Comparison of ENCODE assay signal across 32 cellular contexts in genomic region chr12:10374624-10375018, GRCh38. TPM values are rescaled to one million over a fixed set of nuclear protein-coding genes. Genes with fewer than 3 reads are reported as not detected.
DNase-seq lines count a peak whose midpoint lies in the region; ATAC-seq and TF ChIP-seq lines count a peak whose summit lies in the region.
"Had no signal": no experiment of that assay in that cellular context is flagged by ENCODE, and none has a peak within 500 bp of the region (broad histone marks: within the 10 kb centered on the region; RNA-seq: fewer than 3 reads in every experiment).

No MANE protein-coding gene starts in this region.

- H3K4me1 ChIP-seq in BLaER1 (peaks cover 19% of the 10 kb centered on the region), KMS-11 (ENCODE audit: low read depth, poor library complexity, severe bottlenecking) (peaks cover 37% of the 10 kb centered on the region)
- H3K4me1 ChIP-seq: testis had no signal

- peaks cover 2% of the 10 kb centered on the region for H3K9me3 Mint-ChIP-seq in activated naive CD8-positive, alpha-beta T cell treated with anti-CD3 and anti-CD28 coated beads for 36 hours
- H3K9me3 Mint-ChIP-seq in natural killer cell: no peaks in the 10 kb centered on the region
- no peaks in the 10 kb centered on the region for H3K9me3 Mint-ChIP-seq in activated T-helper 1 cell treated with anti-CD3 and anti-CD28 coated beads, Interleukin-12 subunit alpha, Interleukin-12 subunit beta, Interleukin-2, Interleukin-4 antibody, amounts not matched to agents 30 ng/mL and 10 ng/mL and 1 ng/mL, durations not matched to agents 14 hours and 24 hours and 36 hours
- H3K9me3 Mint-ChIP-seq: activated CD4-positive, alpha-beta memory T cell treated with anti-CD3 and anti-CD28 coated beads for 36 hours; H9; naive B cell; stimulated activated memory B cell treated with anti-CD40 and anti-IgM and Interleukin-4, amounts not matched to agents 10 μg/mL and 1 μg/mL and 100 μg/mL, for 72 hours had no signal

- H4K20me1 ChIP-seq in BLaER1 (no peaks in the 10 kb centered on the region), KMS-11 (ENCODE audit: insufficient read depth) (no peaks in the 10 kb centered on the region)

- no peak overlapping the region for H3K9ac ChIP-seq in BLaER1
- H3K9ac ChIP-seq in KMS-11: no peak overlapping the region

- H3K27me3 ChIP-seq in BLaER1 (no peaks in the 10 kb centered on the region), KMS-11 (ENCODE audit: insufficient read depth, low read depth) (no peaks in the 10 kb centered on the region)
- H3K27me3 ChIP-seq: esophagus squamous epithelium, foreskin keratinocyte, testis had no signal

- peaks cover 78% of the 10 kb centered on the region for H3K36me3 Mint-ChIP-seq in activated naive CD8-positive, alpha-beta T cell treated with anti-CD3 and anti-CD28 coated beads for 36 hours
- peaks cover 47% of the 10 kb centered on the region for H3K36me3 Mint-ChIP-seq in natural killer cell
- no peaks in the 10 kb centered on the region for H3K36me3 Mint-ChIP-seq in activated T-helper 1 cell treated with anti-CD3 and anti-CD28 coated beads, Interleukin-12 subunit alpha, Interleukin-12 subunit beta, Interleukin-2, Interleukin-4 antibody, amounts not matched to agents 30 ng/mL and 10 ng/mL and 1 ng/mL, durations not matched to agents 14 hours and 24 hours and 36 hours (ENCODE audit: low read depth)
- H3K36me3 Mint-ChIP-seq: activated CD4-positive, alpha-beta memory T cell treated with anti-CD3 and anti-CD28 coated beads for 36 hours had no signal

- H3K27ac ChIP-seq in BLaER1 (no peak overlapping the region), KMS-11 (peak overlapping the region; percentile 38)
- H3K27ac ChIP-seq: esophagus squamous epithelium, foreskin keratinocyte, left ventricle myocardium inferior, testis had no signal

- ATAC-seq in natural killer cell: no peak
- ATAC-seq: foreskin keratinocyte; K562; stimulated activated memory B cell treated with anti-CD40 and anti-IgM and Interleukin-4, amounts not matched to agents 10 μg/mL and 1 μg/mL and 100 μg/mL, for 72 hours had no signal

- no peaks in the 10 kb centered on the region for H3K9me3 ChIP-seq in BLaER1
- H3K9me3 ChIP-seq: esophagus squamous epithelium, left ventricle myocardium inferior, testis had no signal

- H3K4me2 ChIP-seq in BLaER1 (peak overlapping the region; percentile 41; the same call in 1 of the 2 replicates), KMS-11 (peak overlapping the region; percentile 43)

- TF ChIP-seq CTCF in KMS-11 (conservative IDR thresholded peaks at IDR 0.05; ENCODE audit: low read depth, low read length) (no peak), natural killer cell (IDR thresholded peaks at IDR 0.05) (no peak)

- peaks cover 75% of the 10 kb centered on the region for H3K4me1 Mint-ChIP-seq in activated naive CD8-positive, alpha-beta T cell treated with anti-CD3 and anti-CD28 coated beads for 36 hours
- H3K4me1 Mint-ChIP-seq in natural killer cell: peaks cover 69 to 70% of the 10 kb centered on the region in 2 donors
- peaks cover 5% of the 10 kb centered on the region for H3K4me1 Mint-ChIP-seq in activated T-helper 1 cell treated with anti-CD3 and anti-CD28 coated beads, Interleukin-12 subunit alpha, Interleukin-12 subunit beta, Interleukin-2, Interleukin-4 antibody, amounts not matched to agents 30 ng/mL and 10 ng/mL and 1 ng/mL, durations not matched to agents 14 hours and 24 hours and 36 hours (ENCODE audit: low read depth)

- peak overlapping the region; percentile 93 for H3K27ac Mint-ChIP-seq in activated naive CD8-positive, alpha-beta T cell treated with anti-CD3 and anti-CD28 coated beads for 36 hours
- H3K27ac Mint-ChIP-seq in natural killer cell: peak overlapping the region in 1 of 2 donors; percentile 85
- H3K27ac Mint-ChIP-seq in activated T-helper 1 cell treated with anti-CD3 and anti-CD28 coated beads, Interleukin-12 subunit alpha, Interleukin-12 subunit beta, Interleukin-2, Interleukin-4 antibody, amounts not matched to agents 30 ng/mL and 10 ng/mL and 1 ng/mL, durations not matched to agents 14 hours and 24 hours and 36 hours: no peak overlapping the region
- H3K27ac Mint-ChIP-seq: activated CD4-positive, alpha-beta memory T cell treated with anti-CD3 and anti-CD28 coated beads for 36 hours; H9; mesothelial cell of epicardium; stimulated activated memory B cell treated with anti-CD40 and anti-IgM and Interleukin-4, amounts not matched to agents 10 μg/mL and 1 μg/mL and 100 μg/mL, for 72 hours had no signal

- peak overlapping the region; percentile 8; the same call in 1 of the 2 replicates for H2AFZ ChIP-seq in KMS-11 (ENCODE audit: low read depth)

- H3K4me3 ChIP-seq in BLaER1 (no peak overlapping the region), KMS-11 (IDR thresholded peaks at IDR 0.05; ENCODE audit: insufficient read depth, low read depth, low read length) (no peak overlapping the region)
- H3K4me3 ChIP-seq: esophagus squamous epithelium, GM12878, K562, left ventricle myocardium inferior, testis had no signal

- H3K79me2 ChIP-seq in KMS-11 (ENCODE audit: insufficient read depth, low read depth): no peaks in the 10 kb centered on the region

- intact Hi-C loops in natural killer cell (cut with micrococcal nuclease): loop anchor here (5.0 kb wide), 1 partner anchor 33 kb away; the partner anchor contains the start of gene KLRC4
- intact Hi-C loops in activated T-helper 1 cell treated with anti-CD3 and anti-CD28 coated beads, Interleukin-12 subunit alpha, Interleukin-12 subunit beta, Interleukin-2, Interleukin-4 antibody, amounts not matched to agents 30 ng/mL and 10 ng/mL and 1 ng/mL, durations not matched to agents 14 hours and 24 hours and 36 hours (cut with micrococcal nuclease): no loop called here

- no peaks in the 10 kb centered on the region for H3K36me3 ChIP-seq in BLaER1
- no peaks in the 10 kb centered on the region for H3K36me3 ChIP-seq in KMS-11 (ENCODE audit: insufficient read depth)
- H3K36me3 ChIP-seq: esophagus squamous epithelium, left ventricle myocardium inferior had no signal

- peak overlapping the region; percentile 66 for H3K4me3 Mint-ChIP-seq in activated naive CD8-positive, alpha-beta T cell treated with anti-CD3 and anti-CD28 coated beads for 36 hours
- peak overlapping the region; percentile 75 for H3K4me3 Mint-ChIP-seq in natural killer cell
- no peak overlapping the region for H3K4me3 Mint-ChIP-seq in activated T-helper 1 cell treated with anti-CD3 and anti-CD28 coated beads, Interleukin-12 subunit alpha, Interleukin-12 subunit beta, Interleukin-2, Interleukin-4 antibody, amounts not matched to agents 30 ng/mL and 10 ng/mL and 1 ng/mL, durations not matched to agents 14 hours and 24 hours and 36 hours
- H3K4me3 Mint-ChIP-seq: activated CD4-positive, alpha-beta memory T cell treated with anti-CD3 and anti-CD28 coated beads for 36 hours; H9; mesothelial cell of epicardium; naive B cell; stimulated activated memory B cell treated with anti-CD40 and anti-IgM and Interleukin-4, amounts not matched to agents 10 μg/mL and 1 μg/mL and 100 μg/mL, for 72 hours had no signal

- DNase-seq in activated naive CD8-positive, alpha-beta T cell treated with anti-CD3 and anti-CD28 coated beads for 36 hours: no peak
- DNase-seq in natural killer cell (no peak), NCI-H2081 (lab: John Stamatoyannopoulos, UW) (no peak), HCEC 1CT (no peak)
- DNase-seq in activated T-helper 1 cell treated with anti-CD3 and anti-CD28 coated beads, Interleukin-12 subunit alpha, Interleukin-12 subunit beta, Interleukin-2, Interleukin-4 antibody, amounts not matched to agents 30 ng/mL and 10 ng/mL and 1 ng/mL, durations not matched to agents 14 hours and 24 hours and 36 hours (ENCODE audit: low spot score): no peak
- DNase-seq: activated CD4-positive, alpha-beta memory T cell treated with anti-CD3 and anti-CD28 coated beads for 36 hours; activated CD4-positive, alpha-beta T cell treated with anti-CD3 and anti-CD28 coated beads for 1 hour; activated gamma-delta T cell; central memory CD4-positive, alpha-beta T cell; DMS153; esophagus squamous epithelium; foreskin keratinocyte; H9; islet precursor cell; left ventricle myocardium inferior; naive B cell; NCI-H1105 treated with DMSO at 0.1 percent for 48 hours; NCI-H2081 treated with DMSO at 0.1 percent for 48 hours; NCI-H226; NCI-H69; SHP77; testis had no signal

- no peaks in the 10 kb centered on the region for H3K27me3 Mint-ChIP-seq in activated naive CD8-positive, alpha-beta T cell treated with anti-CD3 and anti-CD28 coated beads for 36 hours
- no peaks in the 10 kb centered on the region for H3K27me3 Mint-ChIP-seq in natural killer cell (ENCODE audit: low read depth in 2 of 2)
- H3K27me3 Mint-ChIP-seq in activated T-helper 1 cell treated with anti-CD3 and anti-CD28 coated beads, Interleukin-12 subunit alpha, Interleukin-12 subunit beta, Interleukin-2, Interleukin-4 antibody, amounts not matched to agents 30 ng/mL and 10 ng/mL and 1 ng/mL, durations not matched to agents 14 hours and 24 hours and 36 hours (ENCODE audit: insufficient read depth): peaks cover 16% of the 10 kb centered on the region
- H3K27me3 Mint-ChIP-seq: stimulated activated memory B cell treated with anti-CD40 and anti-IgM and Interleukin-4, amounts not matched to agents 10 μg/mL and 1 μg/mL and 100 μg/mL, for 72 hours had no signal

RNA-seq across cellular contexts. Expression of gene KLRK1, which starts 15.2 kb away (rescaled TPM):
- 100 to 1,000 TPM; 112 to 114 TPM for total RNA-seq in activated naive CD8-positive, alpha-beta T cell treated with anti-CD3 and anti-CD28 coated beads for 36 hours
- 100 to 1,000 TPM; 398 to 543 (median 515) TPM for total RNA-seq in natural killer cell
- not detected in 2 replicates for total RNA-seq in activated T-helper 1 cell treated with anti-CD3 and anti-CD28 coated beads, Interleukin-12 subunit alpha, Interleukin-12 subunit beta, Interleukin-2, Interleukin-4 antibody, amounts not matched to agents 30 ng/mL and 10 ng/mL and 1 ng/mL, durations not matched to agents 14 hours and 24 hours and 36 hours
- total RNA-seq: A673, foreskin keratinocyte, H9, M059J, mesothelial cell of epicardium, pulmonary artery endothelial cell had no signal

RNA-seq across cellular contexts. Expression of gene KLRC4, which starts 34.9 kb away (rescaled TPM):
- 1 to 10 TPM; 2.4 TPM for total RNA-seq in activated naive CD8-positive, alpha-beta T cell treated with anti-CD3 and anti-CD28 coated beads for 36 hours
- 10 to 100 TPM; 15.9 to 54.7 (median 51.4) TPM for total RNA-seq in natural killer cell
- not detected in 2 replicates for total RNA-seq in activated T-helper 1 cell treated with anti-CD3 and anti-CD28 coated beads, Interleukin-12 subunit alpha, Interleukin-12 subunit beta, Interleukin-2, Interleukin-4 antibody, amounts not matched to agents 30 ng/mL and 10 ng/mL and 1 ng/mL, durations not matched to agents 14 hours and 24 hours and 36 hours
- total RNA-seq: A673; activated CD4-positive, alpha-beta memory T cell treated with anti-CD3 and anti-CD28 coated beads for 36 hours; foreskin keratinocyte; GM12878; H9; K562; left ventricle myocardium inferior; M059J; mesothelial cell of epicardium; osteoblast; pulmonary artery endothelial cell; testis had no signal

RNA-seq across cellular contexts. Expression of gene KLRC3, which starts 45.8 kb away (rescaled TPM):
- 1 to 10 TPM in 1 of 2 experiments, under 1 TPM in 1; 0.64 to 1.1 TPM for total RNA-seq in activated naive CD8-positive, alpha-beta T cell treated with anti-CD3 and anti-CD28 coated beads for 36 hours
- total RNA-seq in natural killer cell: 10 to 100 TPM; 10.7 to 69.1 (median 49.8) TPM
- total RNA-seq in activated T-helper 1 cell treated with anti-CD3 and anti-CD28 coated beads, Interleukin-12 subunit alpha, Interleukin-12 subunit beta, Interleukin-2, Interleukin-4 antibody, amounts not matched to agents 30 ng/mL and 10 ng/mL and 1 ng/mL, durations not matched to agents 14 hours and 24 hours and 36 hours: not detected in 2 replicates
- total RNA-seq: A673; activated CD4-positive, alpha-beta memory T cell treated with anti-CD3 and anti-CD28 coated beads for 36 hours; foreskin keratinocyte; H9; left ventricle myocardium inferior; M059J; mesothelial cell of epicardium; pulmonary artery endothelial cell had no signal

Comparison
In these comparisons a context has a peak if more than half of its experiments do, and no peak if none do; other contexts are left out.
1. RNA of gene KLRK1, which starts 15.2 kb away (total RNA-seq): 398 to 543 TPM in natural killer cell and 112 to 114 TPM in activated naive CD8-positive, alpha-beta T cell treated with anti-CD3 and anti-CD28 coated beads for 36 hours; not detected in activated T-helper 1 cell treated with anti-CD3 and anti-CD28 coated beads, Interleukin-12 subunit alpha, Interleukin-12 subunit beta, Interleukin-2, Interleukin-4 antibody, amounts not matched to agents 30 ng/mL and 10 ng/mL and 1 ng/mL, durations not matched to agents 14 hours and 24 hours and 36 hours; every median in the first group is over 100 times any median in the second.
2. RNA of gene KLRC4, which starts 34.9 kb away (total RNA-seq): 15.9 to 54.7 TPM in natural killer cell; 2.4 TPM in activated naive CD8-positive, alpha-beta T cell treated with anti-CD3 and anti-CD28 coated beads for 36 hours and not detected in activated T-helper 1 cell treated with anti-CD3 and anti-CD28 coated beads, Interleukin-12 subunit alpha, Interleukin-12 subunit beta, Interleukin-2, Interleukin-4 antibody, amounts not matched to agents 30 ng/mL and 10 ng/mL and 1 ng/mL, durations not matched to agents 14 hours and 24 hours and 36 hours; every median in the first group is over 4 times any median in the second.
3. RNA of gene KLRC3, which starts 45.8 kb away (total RNA-seq): 10.7 to 69.1 TPM in natural killer cell; 0.64 to 1.1 TPM in activated naive CD8-positive, alpha-beta T cell treated with anti-CD3 and anti-CD28 coated beads for 36 hours and not detected in activated T-helper 1 cell treated with anti-CD3 and anti-CD28 coated beads, Interleukin-12 subunit alpha, Interleukin-12 subunit beta, Interleukin-2, Interleukin-4 antibody, amounts not matched to agents 30 ng/mL and 10 ng/mL and 1 ng/mL, durations not matched to agents 14 hours and 24 hours and 36 hours; every median in the first group is over 4 times any median in the second.